In genomic region chr3:14598143-14598569, GRCh38 we compare ENCODE assay signal across 1 cellular context.
TF ChIP-seq lines count a peak whose summit lies in the region.

No MANE protein-coding gene starts in this region.

TF ChIP-seq in K562, 482 proteins besides CTCF, POLR2A, EP300 and RAD21 (continued from another document and continues in another):
- TF ChIP-seq ARID4B (CRISPR knock-in tag; IDR thresholded peaks at IDR 0.05) (peak; percentile 53; the same call in 1 of the 2 replicates), PRMT5 (CRISPR knock-in tag; IDR thresholded peaks at IDR 0.05) (peak; percentile 88), NFIX (CRISPR knock-in tag; IDR thresholded peaks at IDR 0.05; ENCODE audit: low read depth) (no peak), CSDE1 (IDR thresholded peaks at IDR 0.05) (no peak), ZBTB2 (IDR thresholded peaks at IDR 0.05) (no peak), ZNF324 (CRISPR knock-in tag; IDR thresholded peaks at IDR 0.05) (no peak), HDGF (IDR thresholded peaks at IDR 0.05) (no peak), ERF (CRISPR knock-in tag; IDR thresholded peaks at IDR 0.05) (no peak), MEIS2 (IDR thresholded peaks at IDR 0.05; ENCODE audit: partially characterized antibody) (peak; percentile 39), BCL6 (CRISPR knock-in tag; IDR thresholded peaks at IDR 0.05) (peak; percentile 33; the same call in 1 of the 2 replicates), SRSF1 (IDR thresholded peaks at IDR 0.05; ENCODE audit: low read depth, low read length) (no peak), HES1 (IDR thresholded peaks at IDR 0.05; ENCODE audit: low read depth) (no peak), SFPQ (IDR thresholded peaks at IDR 0.05; ENCODE audit: low read depth, low read length) (no peak), NCOA4 (IDR thresholded peaks at IDR 0.05; ENCODE audit: partially characterized antibody) (no peak), ZBTB43 (CRISPR knock-in tag; IDR thresholded peaks at IDR 0.05) (no peak), ZBTB34 (CRISPR knock-in tag; IDR thresholded peaks at IDR 0.05) (no peak), PATZ1 (CRISPR knock-in tag; IDR thresholded peaks at IDR 0.05; ENCODE audit: borderline replicate concordance) (no peak), MLLT1 (IDR thresholded peaks at IDR 0.05) (no peak), KDM4B (IDR thresholded peaks at IDR 0.05; ENCODE audit: borderline replicate concordance in 2 of 2, low read depth in 1 of 2) (no peak), PPARD (CRISPR knock-in tag; IDR thresholded peaks at IDR 0.05) (no peak), ZC3H8 (IDR thresholded peaks at IDR 0.05) (no peak), ZNF696 (CRISPR knock-in tag; conservative IDR thresholded peaks at IDR 0.05) (no peak), BRD4 (IDR thresholded peaks at IDR 0.05) (no peak), MBD1 (CRISPR knock-in tag; IDR thresholded peaks at IDR 0.05) (no peak), ZNF583 (CRISPR knock-in tag; IDR thresholded peaks at IDR 0.05) (no peak), SREBF1 (IDR thresholded peaks at IDR 0.05; ENCODE audit: borderline replicate concordance, low read depth, low read length) (no peak), USF2 (CRISPR knock-in tag; IDR thresholded peaks at IDR 0.05) (no peak), ATF2 (CRISPR knock-in tag; IDR thresholded peaks at IDR 0.05) (no peak), FOXM1 (IDR thresholded peaks at IDR 0.05; ENCODE audit: low read depth) (no peak), FOXM1 (CRISPR knock-in tag; IDR thresholded peaks at IDR 0.05; ENCODE audit: low read depth) (no peak; the same call in 1 of the 2 replicates), THAP7 (CRISPR knock-in tag; IDR thresholded peaks at IDR 0.05) (no peak), SAP30 (IDR thresholded peaks at IDR 0.05; ENCODE audit: borderline replicate concordance, insufficient read depth, low read depth, low read length, poor library complexity, severe bottlenecking) (no peak), USF1 (CRISPR knock-in tag; IDR thresholded peaks at IDR 0.05) (peak; percentile 50), GATAD2B (IDR thresholded peaks at IDR 0.05; ENCODE audit: borderline replicate concordance) (no peak), RBM39 (optimal IDR thresholded peaks at IDR 0.05; ENCODE audit: low read depth, low read length) (no peak), POLR3G (IDR thresholded peaks at IDR 0.05; ENCODE audit: extremely low read depth, insufficient read length, insufficient replicate concordance) (no peak), ZNF431 (CRISPR knock-in tag; IDR thresholded peaks at IDR 0.05) (0 out of 2 replicates have a peak, but pooled peaks have one; percentile 21), TCFL5 (CRISPR knock-in tag; conservative IDR thresholded peaks at IDR 0.05) (no peak), POU5F1 (IDR thresholded peaks at IDR 0.05; ENCODE audit: borderline replicate concordance, low read depth, low read length, partially characterized antibody) (no peak)
